In genomic region chr10:123558651-123559050, GRCh38 we compare ENCODE assay signal across 13 cellular contexts.
DNase-seq lines count a peak whose midpoint lies in the region; ATAC-seq and TF ChIP-seq lines count a peak whose summit lies in the region.
"Had no signal": no experiment of that assay in that cellular context is flagged by ENCODE, and none has a peak within 500 bp of the region (broad histone marks: within the 10 kb centered on the region; RNA-seq: fewer than 3 reads in every experiment).

No MANE protein-coding gene starts in this region.

- no peaks in the 10 kb centered on the region for H3K4me1 Mint-ChIP-seq in activated CD8-positive, alpha-beta memory T cell treated with anti-CD3 and anti-CD28 coated beads, Interleukin-2, amount 10 ng/mL, durations not matched to agents 7 days and 5 days
- no peaks in the 10 kb centered on the region for H3K4me1 Mint-ChIP-seq in type B pancreatic cell (ENCODE audit: unreplicated experiment)
- H3K4me1 Mint-ChIP-seq: CD14-positive monocyte had no signal

- H3K4me3 Mint-ChIP-seq in activated CD8-positive, alpha-beta memory T cell treated with anti-CD3 and anti-CD28 coated beads, Interleukin-2, amount 10 ng/mL, durations not matched to agents 7 days and 5 days = no peak overlapping the region
- H3K4me3 Mint-ChIP-seq in type B pancreatic cell = no peak overlapping the region
- H3K4me3 Mint-ChIP-seq: activated CD8-positive, alpha-beta T cell treated with anti-CD3 and anti-CD28 coated beads, Interleukin-2, amount 10 ng/mL, durations not matched to agents 7 days and 5 days; CD14-positive monocyte; T-helper 2 cell treated with Interferon-gamma antibody and Interleukin-4, amounts not matched to agents 5 μg/mL and 100 μg/mL, for 36 hours had no signal

- no peak overlapping the region for H3K27ac Mint-ChIP-seq in activated CD8-positive, alpha-beta memory T cell treated with anti-CD3 and anti-CD28 coated beads, Interleukin-2, amount 10 ng/mL, durations not matched to agents 7 days and 5 days
- no peak overlapping the region for H3K27ac Mint-ChIP-seq in type B pancreatic cell
- H3K27ac Mint-ChIP-seq: activated CD8-positive, alpha-beta T cell treated with anti-CD3 and anti-CD28 coated beads, Interleukin-2, amount 10 ng/mL, durations not matched to agents 7 days and 5 days; activated naive CD4-positive, alpha-beta T cell treated with anti-CD3 and anti-CD28 coated beads, Interleukin-2, amount 50 U/mL, for 72 hours; CD14-positive monocyte; T-helper 2 cell treated with Interferon-gamma antibody and Interleukin-4, amounts not matched to agents 5 μg/mL and 100 μg/mL, for 36 hours had no signal

- H2BK12ac ChIP-seq in trophoblast cell (ENCODE audit: low read length) = no peak overlapping the region

- H3K9ac ChIP-seq in colonic mucosa (ENCODE audit: low read depth in 2 of 2, low read length in 2 of 2) (no peak overlapping the region), trophoblast cell (ENCODE audit: low read length) (no peak overlapping the region)

- TF ChIP-seq CTCF in colonic mucosa (IDR thresholded peaks at IDR 0.05) (no peak), type B pancreatic cell (conservative IDR thresholded peaks at IDR 0.05) (no peak), PC-9 (conservative IDR thresholded peaks at IDR 0.05) (no peak)

- no peak overlapping the region for H3K4me3 ChIP-seq in colonic mucosa
- no peak overlapping the region for H3K4me3 ChIP-seq in trophoblast cell (ENCODE audit: low read depth, low read length)
- no peak overlapping the region for H3K4me3 ChIP-seq in PC-9

- H3K9me3 ChIP-seq in colonic mucosa (no peaks in the 10 kb centered on the region), trophoblast cell (ENCODE audit: insufficient read depth, low read depth, low read length) (no peaks in the 10 kb centered on the region), PC-9 (ENCODE audit: insufficient read depth, low read depth) (no peaks in the 10 kb centered on the region)

- no peak overlapping the region for H2BK5ac ChIP-seq in trophoblast cell (ENCODE audit: low read depth, low read length, poor library complexity)

- H3K4me1 ChIP-seq in colonic mucosa (no peaks in the 10 kb centered on the region), trophoblast cell (ENCODE audit: control insufficient read depth in 1 of 2, insufficient read depth in 2 of 2, low read length in 2 of 2) (peaks cover 5 to 8% of the 10 kb centered on the region in 2 experiments), PC-9 (replicated peaks; ENCODE audit: insufficient read depth) (no peaks in the 10 kb centered on the region)

- peaks cover 2% of the 10 kb centered on the region for H3K27me3 Mint-ChIP-seq in activated CD8-positive, alpha-beta memory T cell treated with anti-CD3 and anti-CD28 coated beads, Interleukin-2, amount 10 ng/mL, durations not matched to agents 7 days and 5 days
- peaks cover 67% of the 10 kb centered on the region for H3K27me3 Mint-ChIP-seq in type B pancreatic cell

- no TSS peak for BruUV-seq in PC-9 (replicated peaks; lab: Mats Ljungman, UMichigan)

- no peaks in the 10 kb centered on the region for H3F3A ChIP-seq in PC-9 (ENCODE audit: insufficient read depth, low read depth)

- H3K4ac ChIP-seq in trophoblast cell (ENCODE audit: low read depth, low read length) = no peak overlapping the region

- H2AFZ ChIP-seq in trophoblast cell (ENCODE audit: insufficient read depth, low read length, poor library complexity) (no peak overlapping the region), PC-9 (no peak overlapping the region)

- H3K27me3 ChIP-seq in colonic mucosa (no peaks in the 10 kb centered on the region), trophoblast cell (ENCODE audit: insufficient read depth, low read length) (no peaks in the 10 kb centered on the region), PC-9 (ENCODE audit: insufficient read depth, low read depth) (peaks cover 29% of the 10 kb centered on the region; the same call in 1 of the 2 replicates)

- POLR2A ChIA-PET in PC-9 (lab: Charles Lee; ENCODE audit: unreplicated experiment) = no interaction called here

- no peak overlapping the region for H3K23ac ChIP-seq in trophoblast cell (ENCODE audit: low read length)

- intact Hi-C loops in colonic mucosa (cut with DNase I) (loop anchor here (2.0 kb wide), 2 partner anchors 426 to 516 kb away; no protein-coding TSS in a partner anchor), PC-9 (cut with micrococcal nuclease; ENCODE audit: unreplicated experiment) (loop anchor here (1.0 to 5.0 kb wide), 3 partner anchors 426 to 911 kb away; no protein-coding TSS in a partner anchor)

- no peak overlapping the region for H3K18ac ChIP-seq in trophoblast cell (ENCODE audit: low read length)

- peak; percentile 38 for DNase-seq in activated CD8-positive, alpha-beta memory T cell treated with anti-CD3 and anti-CD28 coated beads, Interleukin-2, amount 50 U/mL, for 48 hours
- no peak for DNase-seq in activated CD8-positive, alpha-beta memory T cell treated with anti-CD3 and anti-CD28 coated beads, Interleukin-2, amount 10 ng/mL, durations not matched to agents 7 days and 5 days
- peak; percentile 12 for DNase-seq in colonic mucosa
- DNase-seq in trophoblast cell = no peak
- DNase-seq in type B pancreatic cell (ENCODE audit: extremely low spot score, unreplicated experiment) = peak; percentile 63
- no peak for DNase-seq in stimulated activated CD4-positive, alpha-beta T cell treated with anti-CD3 and anti-CD28 coated beads, Interleukin-4, amount 100 ng/mL, for 1 hour
- no peak for DNase-seq in midbrain (lab: John Stamatoyannopoulos, UW)
- DNase-seq in PC-9 = no peak
- DNase-seq: GDM1 had no signal

- H4K12ac ChIP-seq in trophoblast cell (ENCODE audit: low read depth, low read length) = no peak overlapping the region

- H3K27ac ChIP-seq in colonic mucosa = no peak overlapping the region
- H3K27ac ChIP-seq in trophoblast cell (ENCODE audit: low read depth, low read length) = no peak overlapping the region
- H3K27ac ChIP-seq in PC-9 = no peak overlapping the region

- no peak for ATAC-seq in activated CD8-positive, alpha-beta memory T cell treated with anti-CD3 and anti-CD28 coated beads, Interleukin-2, amount 10 ng/mL, durations not matched to agents 7 days and 5 days

- H4K8ac ChIP-seq in trophoblast cell (ENCODE audit: low read depth, low read length) = no peak overlapping the region

- H3K79me1 ChIP-seq in trophoblast cell (ENCODE audit: low read length) = peaks cover 2% of the 10 kb centered on the region

- H3K4me2 ChIP-seq in trophoblast cell (ENCODE audit: low read length) (no peak overlapping the region), PC-9 (no peak overlapping the region)

- H3K79me2 ChIP-seq in trophoblast cell (ENCODE audit: control insufficient read depth, insufficient read depth, low read length, poor library complexity) (no peaks in the 10 kb centered on the region), PC-9 (ENCODE audit: low read depth) (no peaks in the 10 kb centered on the region)

- H4K20me1 ChIP-seq in PC-9 (ENCODE audit: insufficient read depth) = no peaks in the 10 kb centered on the region

- no peak overlapping the region for H2AK5ac ChIP-seq in trophoblast cell (ENCODE audit: low read length)

- H2BK120ac ChIP-seq in trophoblast cell (ENCODE audit: insufficient read depth, low read length, poor library complexity) = peak overlapping the region; percentile 19

- no peak overlapping the region for H3K14ac ChIP-seq in trophoblast cell (ENCODE audit: low read length)

- WGBS in trophoblast cell (ENCODE audit: extremely low coverage, insufficient coverage, insufficient read length) = no CpG with 5 or more reads among the region's 17 CpGs

- no peaks in the 10 kb centered on the region for H3K9me2 ChIP-seq in PC-9 (ENCODE audit: insufficient read depth)

- CTCF ChIA-PET in activated CD8-positive, alpha-beta memory T cell treated with anti-CD3 and anti-CD28 coated beads, Interleukin-2, amount 10 ng/mL, durations not matched to agents 7 days and 5 days (lab: Charles Lee) = interaction anchor here (1.2 to 1.7 kb wide), 3 partner anchors 424 to 515 kb away, joined by 5 to 7 read pairs (median 6); no protein-coding TSS in a partner anchor
- CTCF ChIA-PET in PC-9 (lab: Charles Lee) = no interaction called here

- no peaks in the 10 kb centered on the region for H3K9me3 Mint-ChIP-seq in activated CD8-positive, alpha-beta memory T cell treated with anti-CD3 and anti-CD28 coated beads, Interleukin-2, amount 10 ng/mL, durations not matched to agents 7 days and 5 days (ENCODE audit: low read depth)
- H3K9me3 Mint-ChIP-seq in type B pancreatic cell = no peaks in the 10 kb centered on the region
- H3K9me3 Mint-ChIP-seq: activated naive CD4-positive, alpha-beta T cell treated with anti-CD3 and anti-CD28 coated beads, Interleukin-2, amount 50 U/mL, for 72 hours; CD14-positive monocyte; T-helper 2 cell treated with Interferon-gamma antibody and Interleukin-4, amounts not matched to agents 5 μg/mL and 100 μg/mL, for 36 hours had no signal

- H3K36me3 ChIP-seq in colonic mucosa = no peaks in the 10 kb centered on the region
- no peaks in the 10 kb centered on the region for H3K36me3 ChIP-seq in trophoblast cell (ENCODE audit: control insufficient read depth in 1 of 2, insufficient read depth in 2 of 2, low read length in 2 of 2)
- no peaks in the 10 kb centered on the region for H3K36me3 ChIP-seq in PC-9 (ENCODE audit: low read depth)

- H3K36me3 Mint-ChIP-seq in activated CD8-positive, alpha-beta memory T cell treated with anti-CD3 and anti-CD28 coated beads, Interleukin-2, amount 10 ng/mL, durations not matched to agents 7 days and 5 days = no peaks in the 10 kb centered on the region
- H3K36me3 Mint-ChIP-seq in type B pancreatic cell = no peaks in the 10 kb centered on the region
- H3K36me3 Mint-ChIP-seq: activated naive CD4-positive, alpha-beta T cell treated with anti-CD3 and anti-CD28 coated beads, Interleukin-2, amount 50 U/mL, for 72 hours; CD14-positive monocyte had no signal

- no peak overlapping the region for H4K91ac ChIP-seq in trophoblast cell (ENCODE audit: low read depth, low read length)

Comparison
In these comparisons a context has a peak if more than half of its experiments do, and no peak if none do; other contexts are left out.
1. DNase-seq: peak in activated CD8-positive, alpha-beta memory T cell treated with anti-CD3 and anti-CD28 coated beads, Interleukin-2, amount 50 U/mL, for 48 hours (single experiment), colonic mucosa (single experiment) and type B pancreatic cell (single experiment); none in activated CD8-positive, alpha-beta memory T cell treated with anti-CD3 and anti-CD28 coated beads, Interleukin-2, amount 10 ng/mL, durations not matched to agents 7 days and 5 days (single experiment), trophoblast cell (0 of 2), stimulated activated CD4-positive, alpha-beta T cell treated with anti-CD3 and anti-CD28 coated beads, Interleukin-4, amount 100 ng/mL, for 1 hour (single experiment), midbrain (single experiment) and PC-9 (0 of 2).